12 cellular contexts compared by ENCODE assay signal in the genomic region with DNA sequence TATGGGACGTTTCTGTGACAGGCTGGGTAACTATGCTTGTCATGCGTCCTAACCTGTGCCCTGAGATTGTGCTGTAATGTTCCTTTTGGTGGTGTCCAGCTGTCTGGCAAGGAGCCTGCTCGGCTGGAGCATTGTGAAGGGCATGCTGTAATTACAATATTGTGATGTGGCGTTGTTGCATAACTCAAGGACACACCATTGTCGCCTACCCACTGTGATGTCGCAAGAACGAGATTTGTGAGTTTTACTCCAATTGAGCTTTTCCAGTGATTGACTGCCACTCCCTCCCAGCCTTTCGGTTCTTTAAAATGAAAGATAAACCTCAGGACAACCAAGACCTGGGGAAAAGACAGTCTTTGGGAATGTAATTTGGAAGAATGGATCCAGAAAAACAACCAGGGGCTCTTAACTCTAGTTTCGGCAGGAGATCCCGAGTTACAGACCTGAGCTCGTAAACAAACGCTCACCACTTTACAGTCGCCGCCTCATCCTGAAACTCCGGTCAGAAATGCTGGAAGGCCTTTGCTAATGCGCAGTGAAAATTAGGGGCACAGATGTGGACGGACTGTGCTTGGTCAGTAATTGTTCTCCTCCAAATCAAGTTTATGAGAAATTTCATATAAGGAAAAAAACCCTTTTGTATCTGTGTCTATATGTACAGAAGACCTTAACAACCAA. TPM values are rescaled to one million over a fixed set of nuclear protein-coding genes. Genes with fewer than 3 reads are reported as not detected.
A peak's percentile ranks its signal among the peaks of the same experiment; 100 is the strongest.
DNase-seq lines count a peak whose midpoint lies in the region; ATAC-seq, FAIRE-seq and TF ChIP-seq lines count a peak whose summit lies in the region.
"Had no signal": no experiment of that assay in that cellular context is flagged by ENCODE, and none has a peak within 500 bp of the region (broad histone marks: within the 10 kb centered on the region; RNA-seq: fewer than 3 reads in every experiment).

No MANE protein-coding gene starts in this region.

- H3K14ac ChIP-seq in IMR-90 (replicated peaks; ENCODE audit: low read depth, low read length), result no peak overlapping the region

- H3K4me1 Mint-ChIP-seq in WTC11, result peaks cover 51% of the 10 kb centered on the region

- POLR2A ChIA-PET in IMR-90 (lab: Charles Lee; ENCODE audit: unreplicated experiment) (interaction anchor here (0.6 kb wide), 1 partner anchor 217 kb away, joined by 4 read pairs; no protein-coding TSS in a partner anchor), WTC11 (lab: Charles Lee) (no interaction called here)

- no peak for FAIRE-seq in GM12891 (lab: Jason Lieb, UNC)
- FAIRE-seq: endometrium had no signal

- intact Hi-C loops in IMR-90 (cut with micrococcal nuclease), result no loop called here
- intact Hi-C loops in spleen (cut with DNase I; ENCODE audit: low total_unique reads), result no loop called here

- 0 out of 2 replicates have a peak overlapping the region, but pooled peaks have one; percentile 12 for H2AK5ac ChIP-seq in IMR-90 (ENCODE audit: low read depth, low read length)

- H3K18ac ChIP-seq in IMR-90 (ENCODE audit: low read depth, low read length), result no peak overlapping the region

- no peak overlapping the region for H2BK15ac ChIP-seq in IMR-90 (ENCODE audit: low read depth, low read length)

- WGBS in IMR-90 (ENCODE audit: extremely low coverage in 2 of 2, insufficient read length in 1 of 2), 2 experiments, result 88% methylated on average over 3 of the region's 17 CpGs; no CpG with 5 or more reads in 1 of the 2 experiments
- 54 to 71% (median 58%) methylated on average over 17 of the region's 17 CpGs for WGBS in spleen, 5 donors

- peak overlapping the region; percentile 87 for H3K27ac Mint-ChIP-seq in WTC11

- no peak overlapping the region for H2BK5ac ChIP-seq in IMR-90 (ENCODE audit: low read depth, low read length, poor library complexity, severe bottlenecking)

- no peaks in the 10 kb centered on the region for H3K27me3 Mint-ChIP-seq in WTC11 (ENCODE audit: low read depth)

- H3K9me3 ChIP-seq in IMR-90 (ENCODE audit: control insufficient read depth, insufficient read depth, low read length), result no peaks in the 10 kb centered on the region
- H3K9me3 ChIP-seq in spleen, result no peaks in the 10 kb centered on the region

- TF ChIP-seq CTCF in IMR-90 (conservative IDR thresholded peaks at IDR 0.05; ENCODE audit: low read depth, low read length), result no peak
- TF ChIP-seq CTCF in WTC11 (IDR thresholded peaks at IDR 0.05), result no peak
- no peak for TF ChIP-seq CTCF in spleen (IDR thresholded peaks at IDR 0.05 in 8 of 11, conservative IDR thresholded peaks at IDR 0.05 in 3 of 11)

- CTCF ChIA-PET in IMR-90 (lab: Yijun Ruan, JAX) (interaction anchor here (1.5 kb wide), 1 partner anchor 18 kb away, joined by 3 read pairs; no protein-coding TSS in a partner anchor), WTC11 (lab: Charles Lee) (interaction anchor here (1.6 kb wide), 1 partner anchor 79 kb away, joined by 4 read pairs; no protein-coding TSS in a partner anchor)

- no TSS peak for BruUV-seq in IMR-90 (replicated peaks; lab: Mats Ljungman, UMichigan)

- peaks cover 4% of the 10 kb centered on the region; the same call in 1 of the 2 replicates for H3K36me3 ChIP-seq in IMR-90 (ENCODE audit: control insufficient read depth, insufficient read depth, low read length)
- H3K36me3 ChIP-seq in spleen, result peaks cover 0 to 5% (median 0%) of the 10 kb centered on the region in 6 donors

- H2AFZ ChIP-seq in IMR-90 (replicated peaks; ENCODE audit: low read length, poor library complexity), result no peak overlapping the region

- 0 out of 4 replicates have a peak, but pooled peaks cover 0 to 4% of the 10 kb centered on the region in 2 experiments for H3K79me1 ChIP-seq in IMR-90 (ENCODE audit: low read depth in 1 of 2, low read length in 2 of 2)

- H4K91ac ChIP-seq in IMR-90 (ENCODE audit: insufficient read depth, low read depth, low read length), result no peak overlapping the region

- no peaks in the 10 kb centered on the region for H4K20me1 ChIP-seq in IMR-90 (ENCODE audit: insufficient read depth, low read length)

- H4K5ac ChIP-seq in IMR-90 (ENCODE audit: low read depth, low read length), result no peak overlapping the region

- H3K27ac ChIP-seq in IMR-90 (ENCODE audit: insufficient read depth, low read length) (no peak overlapping the region), spleen (peak overlapping the region; percentile 60 to 84 (median 75)), caudate nucleus (ENCODE audit: low read depth, low read length) (no peak overlapping the region)

- peaks cover 4% of the 10 kb centered on the region; the same call in 1 of the 2 replicates for H3K4me1 ChIP-seq in IMR-90 (ENCODE audit: control insufficient read depth, insufficient read depth, low read length)
- H3K4me1 ChIP-seq in spleen, result peaks cover 9 to 42% (median 25%) of the 10 kb centered on the region in 6 donors

- no peak overlapping the region for H4K8ac ChIP-seq in IMR-90 (ENCODE audit: low read depth in 2 of 2, low read length in 2 of 2)

- H3K56ac ChIP-seq in IMR-90 (ENCODE audit: extremely low read depth, insufficient read depth, low read length), result no peak overlapping the region

- TF ChIP-seq RAD21 in IMR-90 (IDR thresholded peaks at IDR 0.05; ENCODE audit: low read length), result no peak

- no peaks in the 10 kb centered on the region for H3K27me3 ChIP-seq in IMR-90 (ENCODE audit: control insufficient read depth, insufficient read depth, low read length)
- H3K27me3 ChIP-seq in spleen (replicated peaks in 1 of 7), result no peaks in the 10 kb centered on the region

- TF ChIP-seq POLR2A in IMR-90 (IDR thresholded peaks at IDR 0.05; ENCODE audit: low read depth, low read length) (no peak), spleen (IDR thresholded peaks at IDR 0.05) (no peak), GM12891 (IDR thresholded peaks at IDR 0.05; ENCODE audit: low read depth, low read length) (no peak)

- DNase-seq in IMR-90 (peak; percentile 17), WTC11 (ENCODE audit: low spot score) (no peak), iris pigment epithelial cell (ENCODE audit: low read depth) (peak; percentile 16), spleen (peak; percentile 72), caudate nucleus (lab: John Stamatoyannopoulos, UW) (no peak), GM12891 (ENCODE audit: insufficient read length, low spot score) (no peak)
- no peak for DNase-seq in activated T-cell treated with anti-CD3 and anti-CD28 coated beads, Interleukin-2, amount 50 U/mL, for 48 hours
- DNase-seq: activated T-cell treated with anti-CD3 and anti-CD28 coated beads, Interleukin-2, amount 50 U/mL, for 4 hours; SHP77 had no signal

- H3K4me3 ChIP-seq in IMR-90 (ENCODE audit: insufficient read depth, low read depth, low read length), result no peak overlapping the region
- peak overlapping the region in 1 of 8 donors; percentile 27 for H3K4me3 ChIP-seq in spleen

- dilution Hi-C loops in IMR-90 (cut with HindIII; ENCODE audit: low sequenced_read_pairs, unreplicated experiment), result no loop called here

- peaks cover 3% of the 10 kb centered on the region; the same call in 1 of the 2 replicates for H3K9me1 ChIP-seq in IMR-90 (ENCODE audit: insufficient read depth, low read length)

- no peak overlapping the region for H3K4me3 Mint-ChIP-seq in WTC11
- H3K4me3 Mint-ChIP-seq: activated T-cell treated with anti-CD3 and anti-CD28 coated beads, Interleukin-2, amount 50 U/mL, for 4 hours; neural crest cell had no signal

- no peak overlapping the region for H3K4ac ChIP-seq in IMR-90 (ENCODE audit: low read depth, low read length)

- H3K23ac ChIP-seq in IMR-90 (ENCODE audit: low read depth, low read length), result no peak overlapping the region

- no peak overlapping the region for H3K4me2 ChIP-seq in IMR-90 (ENCODE audit: low read depth, low read length)

- in situ Hi-C loops in IMR-90 (cut with MboI; ENCODE audit: low sequenced_read_pairs), result no loop called here

- no peaks in the 10 kb centered on the region for H3K9me3 Mint-ChIP-seq in WTC11
- H3K9me3 Mint-ChIP-seq: activated T-cell treated with anti-CD3 and anti-CD28 coated beads, Interleukin-2, amount 50 U/mL, for 4 hours; neural crest cell had no signal

- H3K36me3 Mint-ChIP-seq in WTC11, result peaks cover 10% of the 10 kb centered on the region; the same call in 1 of the 2 replicates

- H2BK20ac ChIP-seq in IMR-90 (ENCODE audit: low read depth, low read length), result no peak overlapping the region

- no peak overlapping the region for H2AK9ac ChIP-seq in IMR-90 (replicated peaks; ENCODE audit: low read depth, low read length, poor library complexity)

- H2BK120ac ChIP-seq in IMR-90 (ENCODE audit: low read depth, low read length), result no peak overlapping the region

- ATAC-seq in IMR-90 (ENCODE audit: low read depth) (no peak), WTC11 (no peak), HG03354 (IDR thresholded peaks at IDR 0.05; ENCODE audit: poor library complexity, severe bottlenecking, unreplicated experiment) (no peak)
- ATAC-seq: activated T-cell treated with anti-CD3 and anti-CD28 coated beads, Interleukin-2, amount 50 U/mL, for 4 hours had no signal

- H3K9ac ChIP-seq in IMR-90 (ENCODE audit: low read depth, low read length), result no peak overlapping the region

TF ChIP-seq in IMR-90, 13 proteins besides CTCF, POLR2A, EP300 and RAD21:
- TF ChIP-seq CEBPB (IDR thresholded peaks at IDR 0.05; ENCODE audit: low read depth, low read length) (peak; percentile 96), NFE2L2 (IDR thresholded peaks at IDR 0.05; ENCODE audit: low read depth, low read length) (no peak)

TF ChIP-seq in GM12891, 5 proteins besides CTCF, POLR2A, EP300 and RAD21:
- TF ChIP-seq TAF1 (IDR thresholded peaks at IDR 0.05; ENCODE audit: low read depth, low read length), result no peak
- TF ChIP-seq POU2F2 (IDR thresholded peaks at IDR 0.05; ENCODE audit: low read depth, low read length), result no peak
- no peak for TF ChIP-seq POLR2AphosphoS5 (IDR thresholded peaks at IDR 0.05; ENCODE audit: low read depth, low read length)
- no peak for TF ChIP-seq SPI1 (IDR thresholded peaks at IDR 0.05; ENCODE audit: low read depth, low read length)
- TF ChIP-seq PAX5 (IDR thresholded peaks at IDR 0.05; ENCODE audit: insufficient read depth, low read length, severe bottlenecking), result no peak

RNA-seq across cellular contexts. Expression of a gene that starts 1.3 kb away (rescaled TPM):
- total RNA-seq in IMR-90 (2012; rRNA removed), result not detected in 2 replicates
- polyA plus RNA-seq in IMR-90 (2012; rRNA removed), result not detected in 2 replicates
- not detected in 2 replicates for polyA plus RNA-seq in IMR-90 (2012; cell fraction: cytosol; rRNA removed)
- 0.07 TPM in 1 of 2 replicates, not detected in the other for polyA plus RNA-seq in IMR-90 (2012; cell fraction: nucleus; rRNA removed; ENCODE audit: low replicate concordance)
- 0.04 to 0.07 TPM in 2 of 3 replicates, not detected in the other for total RNA-seq in WTC11 (2021)
- under 1 TPM in 2 of 7 donors, not detected in 5; 0.12 to 0.13 TPM for total RNA-seq in spleen
- polyA plus RNA-seq in spleen, result under 1 TPM; 0.05 to 0.16 (median 0.15) TPM
- 0.04 TPM for polyA plus RNA-seq in GM12891 (2012; ENCODE audit: low read depth, missing spikeins)
- total RNA-seq: activated T-cell treated with anti-CD3 and anti-CD28 coated beads, Interleukin-2, amount 50 U/mL, for 4 hours; neural crest cell had no signal

Comparison
In these comparisons a context has a peak if more than half of its experiments do, and no peak if none do; other contexts are left out.
1. DNase-seq: peak in IMR-90 (single experiment), iris pigment epithelial cell (single experiment) and spleen (single experiment); none in WTC11 (single experiment), activated T-cell treated with anti-CD3 and anti-CD28 coated beads, Interleukin-2, amount 50 U/mL, for 48 hours (0 of 2), caudate nucleus (0 of 61) and GM12891 (single experiment).
2. H3K27ac ChIP-seq: peak in spleen (8 of 8); none in IMR-90 (single experiment) and caudate nucleus (single experiment).